In the genomic region with DNA sequence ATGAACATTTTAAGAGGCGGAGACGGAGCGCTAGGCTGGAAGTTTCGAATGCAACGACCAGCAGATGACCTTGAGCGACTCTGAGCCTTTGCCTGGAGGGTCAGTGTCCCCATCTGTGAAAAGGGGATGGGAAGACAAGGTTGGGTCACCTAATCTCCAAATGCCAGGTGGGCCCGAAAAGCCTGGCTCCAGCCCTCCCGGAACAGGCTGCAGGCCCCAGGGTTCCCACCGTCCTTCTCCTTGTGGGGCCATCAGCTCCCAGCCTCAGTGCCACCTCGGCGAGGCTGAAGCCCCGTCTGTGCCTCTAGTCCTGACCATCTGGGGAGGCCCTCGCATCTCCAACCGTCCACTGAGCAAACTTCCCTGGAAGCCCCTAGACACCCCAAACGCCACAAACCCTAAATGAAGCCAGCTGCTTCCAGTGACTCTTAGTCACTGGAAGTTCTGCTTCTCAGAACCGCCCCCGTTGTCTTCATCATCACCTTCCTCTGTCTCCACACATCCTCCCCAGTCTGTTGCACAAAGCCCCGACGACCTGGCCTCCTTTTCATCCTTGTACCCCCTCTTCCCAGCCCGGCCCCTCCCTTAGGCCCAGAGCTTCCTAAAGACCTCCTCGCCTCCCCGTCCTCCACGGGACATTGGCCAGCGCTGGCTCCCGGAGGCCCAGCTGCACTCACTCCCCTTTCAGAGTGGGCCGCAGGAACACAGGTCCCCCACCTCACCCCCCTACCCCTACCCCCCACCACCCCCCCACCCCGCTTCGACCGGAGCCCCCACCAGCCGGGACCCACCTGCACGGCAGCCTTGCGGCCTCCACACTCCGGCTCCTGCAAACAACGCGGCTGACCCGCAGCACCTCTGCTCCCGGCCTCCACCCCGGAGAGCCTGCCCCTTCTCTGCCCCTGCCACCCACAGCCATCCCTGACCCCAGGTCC, we compare ENCODE assay signal across 8 cellular contexts. TPM values are rescaled to one million over a fixed set of nuclear protein-coding genes. Genes with fewer than 3 reads are reported as not detected.
DNase-seq lines count a peak whose midpoint lies in the region; ATAC-seq and TF ChIP-seq lines count a peak whose summit lies in the region.

No MANE protein-coding gene starts in this region.

- H3K4me3 Mint-ChIP-seq in Calu3 (ENCODE audit: low read depth, unreplicated experiment): peak overlapping the region; percentile 78
- peak overlapping the region; percentile 27 for H3K4me3 Mint-ChIP-seq in activated CD4-positive, alpha-beta memory T cell treated with anti-CD3 and anti-CD28 coated beads, Interleukin-2, amount 10 ng/mL, durations not matched to agents 7 days and 5 days

- H3K4me3 ChIP-seq in right atrium auricular region: peak overlapping the region; percentile 43 to 51
- H3K4me3 ChIP-seq in skeletal muscle cell (ENCODE audit: low read depth, low read length): peak overlapping the region; percentile 56

- DNase-seq in Calu3: no peak
- DNase-seq in activated CD4-positive, alpha-beta memory T cell treated with anti-CD3 and anti-CD28 coated beads, Interleukin-2, amount 10 ng/mL, durations not matched to agents 7 days and 5 days: no peak
- no peak for DNase-seq in right atrium auricular region (ENCODE audit: low spot score)
- no peak for DNase-seq in skeletal muscle cell (ENCODE audit: low read depth)
- no peak for DNase-seq in amygdala (lab: John Stamatoyannopoulos, UW)

- no peaks in the 10 kb centered on the region for H3K27me3 Mint-ChIP-seq in Calu3 (ENCODE audit: unreplicated experiment)
- H3K27me3 Mint-ChIP-seq in activated CD4-positive, alpha-beta memory T cell treated with anti-CD3 and anti-CD28 coated beads, Interleukin-2, amount 10 ng/mL, durations not matched to agents 7 days and 5 days: peaks cover 49% of the 10 kb centered on the region

- no peaks in the 10 kb centered on the region for H3K36me3 ChIP-seq in right atrium auricular region

- peak overlapping the region; percentile 81 for H3K27ac Mint-ChIP-seq in Calu3 (ENCODE audit: unreplicated experiment)
- H3K27ac Mint-ChIP-seq in activated CD4-positive, alpha-beta memory T cell treated with anti-CD3 and anti-CD28 coated beads, Interleukin-2, amount 10 ng/mL, durations not matched to agents 7 days and 5 days: no peak overlapping the region

- peaks cover 22% of the 10 kb centered on the region for H3K4me1 Mint-ChIP-seq in Calu3 (ENCODE audit: low read depth, unreplicated experiment)
- peaks cover 17% of the 10 kb centered on the region for H3K4me1 Mint-ChIP-seq in activated CD4-positive, alpha-beta memory T cell treated with anti-CD3 and anti-CD28 coated beads, Interleukin-2, amount 10 ng/mL, durations not matched to agents 7 days and 5 days

- H3K9me3 Mint-ChIP-seq in Calu3 (ENCODE audit: low read depth, unreplicated experiment): no peaks in the 10 kb centered on the region
- H3K9me3 Mint-ChIP-seq in activated CD4-positive, alpha-beta memory T cell treated with anti-CD3 and anti-CD28 coated beads, Interleukin-2, amount 10 ng/mL, durations not matched to agents 7 days and 5 days: no peaks in the 10 kb centered on the region

- H3K4me1 ChIP-seq in right atrium auricular region: peaks cover 0 to 17% of the 10 kb centered on the region in 2 donors

- no TSS peak for BruUV-seq in Calu3 (replicated peaks; lab: Mats Ljungman, UMichigan)

- no peaks in the 10 kb centered on the region for H3K27me3 ChIP-seq in right atrium auricular region

- no peak for TF ChIP-seq CTCF in Calu3 (IDR thresholded peaks at IDR 0.05; ENCODE audit: unreplicated experiment)
- TF ChIP-seq CTCF in right atrium auricular region (IDR thresholded peaks at IDR 0.05): no peak

- H3K9me3 ChIP-seq in right atrium auricular region: no peaks in the 10 kb centered on the region

- peak overlapping the region; percentile 85 to 87 for H3K27ac ChIP-seq in right atrium auricular region

- intact Hi-C loops in Calu3 (cut with micrococcal nuclease; ENCODE audit: unreplicated experiment): loop anchor here (5.0 kb wide), 1 partner anchor 92 kb away; no protein-coding TSS in a partner anchor

- POLR2A ChIA-PET in activated CD4-positive, alpha-beta memory T cell treated with anti-CD3 and anti-CD28 coated beads, Interleukin-2, amount 10 ng/mL, durations not matched to agents 7 days and 5 days (lab: Charles Lee): no interaction called here

- ATAC-seq in HG02973 (IDR thresholded peaks at IDR 0.05; ENCODE audit: unreplicated experiment) (no peak), HG02870 (IDR thresholded peaks at IDR 0.05; ENCODE audit: unreplicated experiment) (no peak), HG02840 (IDR thresholded peaks at IDR 0.05; ENCODE audit: low FRiP score, unreplicated experiment) (no peak)

- H3K36me3 Mint-ChIP-seq in Calu3 (ENCODE audit: insufficient read depth, unreplicated experiment): peaks cover 31% of the 10 kb centered on the region
- H3K36me3 Mint-ChIP-seq in activated CD4-positive, alpha-beta memory T cell treated with anti-CD3 and anti-CD28 coated beads, Interleukin-2, amount 10 ng/mL, durations not matched to agents 7 days and 5 days (ENCODE audit: low read depth): no peaks in the 10 kb centered on the region

- CTCF ChIA-PET in Calu3 (lab: Charles Lee): interaction anchor here (0.7 kb wide), 1 partner anchor 296 kb away, joined by 3 read pairs; no protein-coding TSS in a partner anchor
- CTCF ChIA-PET in activated CD4-positive, alpha-beta memory T cell treated with anti-CD3 and anti-CD28 coated beads, Interleukin-2, amount 10 ng/mL, durations not matched to agents 7 days and 5 days (lab: Charles Lee): no interaction called here

RNA-seq across cellular contexts. Expression of gene DIP2C, which starts 1.0 kb away (rescaled TPM):
- total RNA-seq in Calu3 (2022) (11.0 and 13.2 TPM in 2 replicates), right atrium auricular region (10 to 100 TPM; 21.1 to 23.8 TPM)
- total RNA-seq in activated CD4-positive, alpha-beta memory T cell treated with anti-CD3 and anti-CD28 coated beads, Interleukin-2, amount 10 ng/mL, durations not matched to agents 7 days and 5 days: under 1 TPM; 0.70 to 0.76 TPM
